Comparison of ENCODE assay signal across 8 cellular contexts in the genomic region with DNA sequence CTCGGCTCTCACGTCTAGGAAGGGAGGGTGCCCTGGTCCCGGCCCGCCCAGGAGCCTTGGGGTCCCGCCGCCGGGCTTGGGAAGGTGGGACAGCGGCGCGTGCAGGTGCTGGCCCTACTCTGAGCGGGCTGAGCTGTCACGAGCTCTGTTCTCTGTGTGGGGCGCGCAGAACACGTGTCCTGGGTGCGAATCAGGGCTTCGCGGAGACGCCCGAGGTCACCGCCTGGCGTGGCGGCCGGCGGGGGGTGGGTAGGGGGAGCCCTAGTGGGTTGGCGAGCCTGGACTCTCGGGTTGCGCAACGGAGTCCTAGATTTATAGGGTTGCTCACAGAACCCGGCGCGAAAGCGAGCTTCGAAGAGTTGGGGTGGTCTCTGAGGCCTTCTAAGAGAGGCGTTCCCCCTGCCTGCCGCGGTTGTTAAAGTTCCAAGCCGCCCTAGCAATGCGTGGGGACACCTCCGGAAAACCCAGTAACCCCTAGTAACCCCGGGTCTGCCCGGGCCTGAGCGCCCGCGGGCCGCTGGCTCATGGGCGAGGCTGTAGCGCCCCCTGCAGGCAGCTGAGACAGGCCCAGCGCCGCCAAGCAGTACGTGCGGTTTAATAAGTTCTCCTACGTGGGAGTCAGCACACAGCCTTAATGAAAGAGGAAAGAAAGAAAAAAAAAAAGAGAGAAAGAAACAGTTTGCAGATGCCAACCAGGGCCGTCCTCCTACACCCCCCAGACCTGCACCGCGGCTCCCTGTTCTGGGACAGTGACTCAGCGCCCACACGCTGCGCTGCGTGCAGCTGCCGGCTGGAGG. TPM values are rescaled to one million over a fixed set of nuclear protein-coding genes. Genes with fewer than 3 reads are reported as not detected.
DNase-seq lines count a peak whose midpoint lies in the region; ATAC-seq and TF ChIP-seq lines count a peak whose summit lies in the region.

No MANE protein-coding gene starts in this region.

- DNase-seq in DMS53 treated with DMSO at 0.1 percent for 48 hours (lab: John Stamatoyannopoulos, UW; ENCODE audit: unreplicated experiment) (peak; percentile 74), HuH-7 (ENCODE audit: low spot score) (peak; percentile 89), SK-MEL-5 (ENCODE audit: low read depth, low spot score) (peak; percentile 88), globus pallidus (ENCODE audit: low spot score) (peak; percentile 82), omental fat pad (ENCODE audit: low spot score) (peak; percentile 71), thoracic aorta (ENCODE audit: low spot score) (peak; percentile 60)
- DNase-seq in activated naive CD4-positive, alpha-beta T cell treated with anti-CD3 and anti-CD28 coated beads for 36 hours = peak; percentile 87

- no peaks in the 10 kb centered on the region for H3K27me3 ChIP-seq in thoracic aorta (replicated peaks; ENCODE audit: insufficient read depth)

- no peaks in the 10 kb centered on the region for H3K9me3 ChIP-seq in thoracic aorta

- peak overlapping the region; percentile 90 for H3K4me3 ChIP-seq in thoracic aorta

- H3K4me3 Mint-ChIP-seq in activated naive CD4-positive, alpha-beta T cell treated with anti-CD3 and anti-CD28 coated beads for 36 hours = peak overlapping the region; percentile 81

- in situ Hi-C loops in SK-MEL-5 (cut with HindIII; ENCODE audit: low pct_unique_long_range_greater_than_20kb, low sequenced_read_pairs) = no loop called here

- no peaks in the 10 kb centered on the region for H3K36me3 Mint-ChIP-seq in activated naive CD4-positive, alpha-beta T cell treated with anti-CD3 and anti-CD28 coated beads for 36 hours (ENCODE audit: low read depth)

- H3K36me3 ChIP-seq in thoracic aorta = no peaks in the 10 kb centered on the region

- peak overlapping the region; percentile 46 to 61 for H3K27ac ChIP-seq in thoracic aorta

- intact Hi-C loops in activated naive CD4-positive, alpha-beta T cell treated with anti-CD3 and anti-CD28 coated beads for 36 hours (cut with micrococcal nuclease) = loop anchor here (1.0 to 10.0 kb wide), 15 partner anchors 16 to 943 kb away; partner anchors contain the start of genes AMPD3, SWAP70, WEE1 and ZNF143

- CTCF ChIA-PET in activated naive CD4-positive, alpha-beta T cell treated with anti-CD3 and anti-CD28 coated beads for 36 hours (lab: Charles Lee) = interaction anchor here (0.6 to 8.2 kb wide), 21 partner anchors 8 to 709 kb away, joined by 3 to 102 read pairs (median 4); no protein-coding TSS in a partner anchor

- peaks cover 12 to 59% of the 10 kb centered on the region in 2 donors for H3K4me1 ChIP-seq in thoracic aorta (ENCODE audit: control insufficient read depth in 1 of 2, low read depth in 2 of 2)

- peaks cover 41% of the 10 kb centered on the region for H3K27me3 Mint-ChIP-seq in activated naive CD4-positive, alpha-beta T cell treated with anti-CD3 and anti-CD28 coated beads for 36 hours (ENCODE audit: low read depth)

- H3K4me1 Mint-ChIP-seq in activated naive CD4-positive, alpha-beta T cell treated with anti-CD3 and anti-CD28 coated beads for 36 hours (ENCODE audit: low read depth) = peaks cover 33% of the 10 kb centered on the region

- peak overlapping the region; percentile 59 for H3K27ac Mint-ChIP-seq in activated naive CD4-positive, alpha-beta T cell treated with anti-CD3 and anti-CD28 coated beads for 36 hours

- peak; percentile 69 for ATAC-seq in GM21515 (IDR thresholded peaks at IDR 0.05; ENCODE audit: unreplicated experiment)
- peak; percentile 41 for ATAC-seq in omental fat pad (ENCODE audit: low FRiP score)
- peak; percentile 58 for ATAC-seq in thoracic aorta (ENCODE audit: insufficient number of reproducible peaks, low FRiP score, low read depth)

- TF ChIP-seq CTCF in omental fat pad (IDR thresholded peaks at IDR 0.05) (peak in 1 of 3 donors; percentile 99), thoracic aorta (IDR thresholded peaks at IDR 0.05) (peak; percentile 99)

- no peaks in the 10 kb centered on the region for H3K9me3 Mint-ChIP-seq in activated naive CD4-positive, alpha-beta T cell treated with anti-CD3 and anti-CD28 coated beads for 36 hours

RNA-seq across cellular contexts. Expression of gene ADM, which starts 2.7 kb away (rescaled TPM):
- total RNA-seq in SK-MEL-5 (2014; rRNA removed; shearing (Covaris generic)) = 113 and 114 TPM in 2 replicates
- 67.9 and 68.5 TPM in 2 replicates for polyA plus RNA-seq in SK-MEL-5 (2015; cell fraction: cytosol; rRNA removed)
- polyA plus RNA-seq in SK-MEL-5 (2015; cell fraction: nucleus; rRNA removed) = 255 and 256 TPM in 2 replicates
- under 1 TPM; 0.31 to 0.40 TPM for total RNA-seq in activated naive CD4-positive, alpha-beta T cell treated with anti-CD3 and anti-CD28 coated beads for 36 hours
- 1,000 to 10,000 TPM in 1 of 4 donors, 100 to 1,000 TPM in 3; 233 to 1,099 (median 623) TPM for total RNA-seq in omental fat pad
- total RNA-seq in thoracic aorta = 100 to 1,000 TPM in 1 of 2 donors, 10 to 100 TPM in 1; 50.0 to 193 TPM

RNA-seq across cellular contexts. Expression of gene SBF2, which starts 13.6 kb away (rescaled TPM):
- total RNA-seq in SK-MEL-5 (2014; rRNA removed; shearing (Covaris generic)) = 27.8 and 29.6 TPM in 2 replicates
- 21.4 and 28.7 TPM in 2 replicates for polyA plus RNA-seq in SK-MEL-5 (2015; cell fraction: cytosol; rRNA removed)
- polyA plus RNA-seq in SK-MEL-5 (2015; cell fraction: nucleus; rRNA removed) = 15.3 and 26.7 TPM in 2 replicates
- total RNA-seq in activated naive CD4-positive, alpha-beta T cell treated with anti-CD3 and anti-CD28 coated beads for 36 hours = 1 to 10 TPM; 8.7 to 9.9 TPM
- 100 to 1,000 TPM in 1 of 4 donors, 10 to 100 TPM in 3; 53.8 to 125 (median 76.4) TPM for total RNA-seq in omental fat pad
- total RNA-seq in thoracic aorta = 10 to 100 TPM; 53.8 to 60.8 TPM

Comparison
In these comparisons a context has a peak if more than half of its experiments do, and no peak if none do; other contexts are left out.
1. Peak in every context shown above with its lines: DNase-seq, ATAC-seq, H3K4me3 ChIP-seq and H3K27ac ChIP-seq.
2. RNA of gene ADM, which starts 2.7 kb away (total RNA-seq): 233 to 1,099 TPM in omental fat pad, 50.0 to 193 TPM in thoracic aorta and 113 to 114 TPM in SK-MEL-5; 0.31 to 0.40 TPM in activated naive CD4-positive, alpha-beta T cell treated with anti-CD3 and anti-CD28 coated beads for 36 hours; every median in the first group is over 10 times any median in the second.